Comparison of ENCODE assay signal across 1 cellular context in the genomic region with DNA sequence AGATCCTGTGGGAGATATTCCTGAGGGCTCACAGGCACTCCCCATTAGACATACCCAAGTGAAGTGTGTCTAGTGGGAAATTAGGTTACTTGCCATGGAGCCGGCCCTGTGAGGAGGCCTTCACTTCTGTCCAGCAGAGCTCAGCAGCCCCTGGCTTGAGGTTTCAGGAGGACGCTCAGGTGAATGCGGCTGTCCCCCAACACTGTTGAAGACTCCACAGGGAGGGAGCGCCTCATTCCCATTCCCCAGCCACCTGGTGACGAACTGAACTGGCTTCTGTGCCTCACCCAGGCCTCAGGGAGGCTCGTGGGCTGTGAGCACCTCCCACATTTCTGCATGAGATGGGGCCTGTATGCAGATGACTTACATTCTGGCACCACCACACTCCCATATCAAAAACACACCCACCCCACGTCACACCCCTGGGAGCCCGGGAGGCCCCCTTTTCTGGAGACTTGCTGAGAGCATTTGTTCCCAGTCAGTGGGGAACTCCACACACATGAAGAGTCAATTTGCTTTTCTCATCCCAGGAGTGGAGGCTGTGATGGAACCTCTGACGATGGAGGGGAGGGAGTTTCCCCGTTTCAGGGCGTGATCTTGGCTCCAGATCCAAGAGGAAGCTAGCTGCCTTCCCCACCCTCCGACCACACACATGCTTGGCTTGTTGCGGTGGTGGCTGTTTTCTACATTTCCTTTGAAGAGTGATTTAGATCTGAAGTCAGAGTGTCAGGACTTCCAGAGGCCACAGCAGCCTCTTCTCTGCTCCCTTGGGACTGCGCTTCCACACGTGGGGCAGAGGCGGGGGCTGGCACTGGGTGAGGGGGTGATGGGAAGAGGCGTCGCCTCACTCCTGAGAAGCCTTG.
TF ChIP-seq lines count a peak whose summit lies in the region.

No MANE protein-coding gene starts in this region.

TF ChIP-seq in HepG2, 621 proteins besides CTCF, POLR2A, EP300 and RAD21 (continued from another document):
- TF ChIP-seq, protein P1, sequence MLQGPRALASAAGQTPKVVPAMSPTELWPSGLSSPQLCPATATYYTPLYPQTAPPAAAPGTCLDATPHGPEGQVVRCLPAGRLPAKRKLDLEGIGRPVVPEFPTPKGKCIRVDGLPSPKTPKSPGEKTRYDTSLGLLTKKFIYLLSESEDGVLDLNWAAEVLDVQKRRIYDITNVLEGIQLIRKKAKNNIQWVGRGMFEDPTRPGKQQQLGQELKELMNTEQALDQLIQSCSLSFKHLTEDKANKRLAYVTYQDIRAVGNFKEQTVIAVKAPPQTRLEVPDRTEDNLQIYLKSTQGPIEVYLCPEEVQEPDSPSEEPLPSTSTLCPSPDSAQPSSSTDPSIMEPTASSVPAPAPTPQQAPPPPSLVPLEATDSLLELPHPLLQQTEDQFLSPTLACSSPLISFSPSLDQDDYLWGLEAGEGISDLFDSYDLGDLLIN (CRISPR knock-in tag; IDR thresholded peaks at IDR 0.05; ENCODE audit: borderline replicate concordance): no peak
- TF ChIP-seq, protein P2, sequence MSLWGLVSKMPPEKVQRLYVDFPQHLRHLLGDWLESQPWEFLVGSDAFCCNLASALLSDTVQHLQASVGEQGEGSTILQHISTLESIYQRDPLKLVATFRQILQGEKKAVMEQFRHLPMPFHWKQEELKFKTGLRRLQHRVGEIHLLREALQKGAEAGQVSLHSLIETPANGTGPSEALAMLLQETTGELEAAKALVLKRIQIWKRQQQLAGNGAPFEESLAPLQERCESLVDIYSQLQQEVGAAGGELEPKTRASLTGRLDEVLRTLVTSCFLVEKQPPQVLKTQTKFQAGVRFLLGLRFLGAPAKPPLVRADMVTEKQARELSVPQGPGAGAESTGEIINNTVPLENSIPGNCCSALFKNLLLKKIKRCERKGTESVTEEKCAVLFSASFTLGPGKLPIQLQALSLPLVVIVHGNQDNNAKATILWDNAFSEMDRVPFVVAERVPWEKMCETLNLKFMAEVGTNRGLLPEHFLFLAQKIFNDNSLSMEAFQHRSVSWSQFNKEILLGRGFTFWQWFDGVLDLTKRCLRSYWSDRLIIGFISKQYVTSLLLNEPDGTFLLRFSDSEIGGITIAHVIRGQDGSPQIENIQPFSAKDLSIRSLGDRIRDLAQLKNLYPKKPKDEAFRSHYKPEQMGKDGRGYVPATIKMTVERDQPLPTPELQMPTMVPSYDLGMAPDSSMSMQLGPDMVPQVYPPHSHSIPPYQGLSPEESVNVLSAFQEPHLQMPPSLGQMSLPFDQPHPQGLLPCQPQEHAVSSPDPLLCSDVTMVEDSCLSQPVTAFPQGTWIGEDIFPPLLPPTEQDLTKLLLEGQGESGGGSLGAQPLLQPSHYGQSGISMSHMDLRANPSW (CRISPR knock-in tag; IDR thresholded peaks at IDR 0.05; ENCODE audit: borderline replicate concordance): no peak
- TF ChIP-seq ISL2 (CRISPR knock-in tag; IDR thresholded peaks at IDR 0.05): no peak
- no peak for TF ChIP-seq DPF2 (CRISPR knock-in tag; IDR thresholded peaks at IDR 0.05; ENCODE audit: borderline replicate concordance, low read depth)
- no peak for TF ChIP-seq ZNF264 (CRISPR knock-in tag; IDR thresholded peaks at IDR 0.05)
- TF ChIP-seq ZNF839 (CRISPR knock-in tag; IDR thresholded peaks at IDR 0.05; ENCODE audit: borderline replicate concordance): no peak
- TF ChIP-seq, protein P3, sequence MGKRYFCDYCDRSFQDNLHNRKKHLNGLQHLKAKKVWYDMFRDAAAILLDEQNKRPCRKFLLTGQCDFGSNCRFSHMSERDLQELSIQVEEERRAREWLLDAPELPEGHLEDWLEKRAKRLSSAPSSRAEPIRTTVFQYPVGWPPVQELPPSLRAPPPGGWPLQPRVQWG (CRISPR knock-in tag; IDR thresholded peaks at IDR 0.05; ENCODE audit: borderline replicate concordance, low read depth): no peak
- TF ChIP-seq ZNF564 (CRISPR knock-in tag; IDR thresholded peaks at IDR 0.05): no peak
- TF ChIP-seq PAX8 (CRISPR knock-in tag; IDR thresholded peaks at IDR 0.05; ENCODE audit: borderline replicate concordance): no peak
- TF ChIP-seq, protein P4, sequence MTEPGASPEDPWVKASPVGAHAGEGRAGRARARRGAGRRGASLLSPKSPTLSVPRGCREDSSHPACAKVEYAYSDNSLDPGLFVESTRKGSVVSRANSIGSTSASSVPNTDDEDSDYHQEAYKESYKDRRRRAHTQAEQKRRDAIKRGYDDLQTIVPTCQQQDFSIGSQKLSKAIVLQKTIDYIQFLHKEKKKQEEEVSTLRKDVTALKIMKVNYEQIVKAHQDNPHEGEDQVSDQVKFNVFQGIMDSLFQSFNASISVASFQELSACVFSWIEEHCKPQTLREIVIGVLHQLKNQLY (CRISPR knock-in tag; IDR thresholded peaks at IDR 0.05): no peak
- TF ChIP-seq ZNF766 (CRISPR knock-in tag; IDR thresholded peaks at IDR 0.05; ENCODE audit: borderline replicate concordance): no peak
- no peak for TF ChIP-seq HNRNPK (IDR thresholded peaks at IDR 0.05; ENCODE audit: low read depth, low read length, poor library complexity, severe bottlenecking)
- no peak for TF ChIP-seq SRSF1 (optimal IDR thresholded peaks at IDR 0.05; ENCODE audit: low read depth, low read length)
- no peak for TF ChIP-seq ZFP1 (CRISPR knock-in tag; IDR thresholded peaks at IDR 0.05)
- no peak for TF ChIP-seq STAT5B (CRISPR knock-in tag; IDR thresholded peaks at IDR 0.05)
- no peak for TF ChIP-seq ZNF441 (CRISPR knock-in tag; IDR thresholded peaks at IDR 0.05; ENCODE audit: borderline replicate concordance)
- no peak for TF ChIP-seq ZNF205 (CRISPR knock-in tag; IDR thresholded peaks at IDR 0.05)
